1 cellular context compared by ENCODE assay signal in genomic region chr15:40770147-40770721, GRCh38.
TF ChIP-seq lines count a peak whose summit lies in the region.

No MANE protein-coding gene starts in this region.

TF ChIP-seq in K562, 482 proteins besides CTCF, POLR2A, EP300 and RAD21:
- TF ChIP-seq SIN3A (IDR thresholded peaks at IDR 0.05; ENCODE audit: borderline replicate concordance in 2 of 2, control insufficient read depth in 1 of 2, low read depth in 2 of 2, low read length in 2 of 2) (no peak), ZFX (CRISPR knock-in tag; IDR thresholded peaks at IDR 0.05) (no peak), NFXL1 (CRISPR knock-in tag; IDR thresholded peaks at IDR 0.05) (no peak), CC2D1A (IDR thresholded peaks at IDR 0.05) (no peak), POLR2G (IDR thresholded peaks at IDR 0.05; ENCODE audit: low read depth, low read length) (peak; percentile 18; the same call in 1 of the 2 replicates), ETV1 (tag; conservative IDR thresholded peaks at IDR 0.05; ENCODE audit: low read depth) (no peak)
- TF ChIP-seq, protein P1, sequence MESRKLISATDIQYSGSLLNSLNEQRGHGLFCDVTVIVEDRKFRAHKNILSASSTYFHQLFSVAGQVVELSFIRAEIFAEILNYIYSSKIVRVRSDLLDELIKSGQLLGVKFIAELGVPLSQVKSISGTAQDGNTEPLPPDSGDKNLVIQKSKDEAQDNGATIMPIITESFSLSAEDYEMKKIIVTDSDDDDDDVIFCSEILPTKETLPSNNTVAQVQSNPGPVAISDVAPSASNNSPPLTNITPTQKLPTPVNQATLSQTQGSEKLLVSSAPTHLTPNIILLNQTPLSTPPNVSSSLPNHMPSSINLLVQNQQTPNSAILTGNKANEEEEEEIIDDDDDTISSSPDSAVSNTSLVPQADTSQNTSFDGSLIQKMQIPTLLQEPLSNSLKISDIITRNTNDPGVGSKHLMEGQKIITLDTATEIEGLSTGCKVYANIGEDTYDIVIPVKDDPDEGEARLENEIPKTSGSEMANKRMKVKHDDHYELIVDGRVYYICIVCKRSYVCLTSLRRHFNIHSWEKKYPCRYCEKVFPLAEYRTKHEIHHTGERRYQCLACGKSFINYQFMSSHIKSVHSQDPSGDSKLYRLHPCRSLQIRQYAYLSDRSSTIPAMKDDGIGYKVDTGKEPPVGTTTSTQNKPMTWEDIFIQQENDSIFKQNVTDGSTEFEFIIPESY (CRISPR knock-in tag; IDR thresholded peaks at IDR 0.05) = peak; percentile 50; the same call in 1 of the 2 replicates
